1 cellular context compared by ENCODE assay signal in the genomic region with DNA sequence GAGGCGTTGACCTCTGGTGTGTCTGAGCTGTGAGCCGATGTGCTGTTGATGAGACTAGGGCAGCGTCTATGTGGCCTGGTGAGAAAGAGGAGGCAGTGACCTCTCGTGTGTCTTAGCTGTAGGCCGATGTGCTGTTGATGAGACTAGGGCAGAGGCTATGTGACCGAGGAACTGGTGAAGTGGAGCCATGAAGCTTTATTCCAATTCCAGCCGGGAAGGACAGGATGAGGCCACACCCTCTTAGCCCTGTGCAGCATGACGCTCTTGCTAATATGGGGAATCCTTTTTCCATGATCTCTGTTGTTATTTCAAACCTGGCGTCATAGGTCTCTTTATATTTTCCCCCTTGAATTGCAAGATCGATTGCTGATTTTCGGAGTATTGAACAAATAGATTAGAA.
TF ChIP-seq lines count a peak whose summit lies in the region.

No MANE protein-coding gene starts in this region.

TF ChIP-seq in K562, 482 proteins besides CTCF, POLR2A, EP300 and RAD21:
- TF ChIP-seq ZNF707 (CRISPR knock-in tag; conservative IDR thresholded peaks at IDR 0.05) (no peak), MCM2 (IDR thresholded peaks at IDR 0.05; ENCODE audit: low read depth) (no peak), TBL1XR1 (IDR thresholded peaks at IDR 0.05; ENCODE audit: low read length in 2 of 2) (no peak), ZNF445 (CRISPR knock-in tag; IDR thresholded peaks at IDR 0.05; ENCODE audit: low read depth) (no peak), MLLT1 (IDR thresholded peaks at IDR 0.05) (no peak), ZNF655 (CRISPR knock-in tag; IDR thresholded peaks at IDR 0.05) (no peak), KDM1A (IDR thresholded peaks at IDR 0.05) (no peak), DIDO1 (tag; IDR thresholded peaks at IDR 0.05; ENCODE audit: low read depth) (no peak), SAFB2 (IDR thresholded peaks at IDR 0.05; ENCODE audit: borderline replicate concordance, low read depth, low read length, severe bottlenecking) (no peak), HOXB6 (CRISPR knock-in tag; IDR thresholded peaks at IDR 0.05; ENCODE audit: borderline replicate concordance) (no peak), ZEB2 (IDR thresholded peaks at IDR 0.05) (no peak), CXXC5 (CRISPR knock-in tag; IDR thresholded peaks at IDR 0.05) (no peak), NRF1 (conservative IDR thresholded peaks at IDR 0.05 in 1 of 2, IDR thresholded peaks at IDR 0.05 in 1 of 2) (no peak), NR3C1 (CRISPR knock-in tag; IDR thresholded peaks at IDR 0.05) (no peak)
- TF ChIP-seq, protein P1, sequence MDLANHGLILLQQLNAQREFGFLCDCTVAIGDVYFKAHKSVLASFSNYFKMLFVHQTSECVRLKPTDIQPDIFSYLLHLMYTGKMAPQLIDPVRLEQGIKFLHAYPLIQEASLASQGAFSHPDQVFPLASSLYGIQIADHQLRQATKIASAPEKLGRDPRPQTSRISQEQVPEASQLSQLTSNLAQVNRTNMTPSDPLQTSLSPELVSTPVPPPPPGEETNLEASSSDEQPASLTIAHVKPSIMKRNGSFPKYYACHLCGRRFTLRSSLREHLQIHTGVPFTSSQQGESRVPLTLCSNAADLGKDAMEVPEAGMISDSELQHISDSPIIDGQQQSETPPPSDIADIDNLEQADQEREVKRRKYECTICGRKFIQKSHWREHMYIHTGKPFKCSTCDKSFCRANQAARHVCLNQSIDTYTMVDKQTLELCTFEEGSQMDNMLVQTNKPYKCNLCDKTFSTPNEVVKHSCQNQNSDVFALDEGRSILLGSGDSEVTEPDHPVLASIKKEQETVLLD (IDR thresholded peaks at IDR 0.05) = no peak
